Comparison of ENCODE assay signal across 1 cellular context in genomic region chr17:51057534-51057933, GRCh38.
TF ChIP-seq lines count a peak whose summit lies in the region.

No MANE protein-coding gene starts in this region.

TF ChIP-seq in K562, 482 proteins besides CTCF, POLR2A, EP300 and RAD21 (continued from another document):
- TF ChIP-seq, protein P1, sequence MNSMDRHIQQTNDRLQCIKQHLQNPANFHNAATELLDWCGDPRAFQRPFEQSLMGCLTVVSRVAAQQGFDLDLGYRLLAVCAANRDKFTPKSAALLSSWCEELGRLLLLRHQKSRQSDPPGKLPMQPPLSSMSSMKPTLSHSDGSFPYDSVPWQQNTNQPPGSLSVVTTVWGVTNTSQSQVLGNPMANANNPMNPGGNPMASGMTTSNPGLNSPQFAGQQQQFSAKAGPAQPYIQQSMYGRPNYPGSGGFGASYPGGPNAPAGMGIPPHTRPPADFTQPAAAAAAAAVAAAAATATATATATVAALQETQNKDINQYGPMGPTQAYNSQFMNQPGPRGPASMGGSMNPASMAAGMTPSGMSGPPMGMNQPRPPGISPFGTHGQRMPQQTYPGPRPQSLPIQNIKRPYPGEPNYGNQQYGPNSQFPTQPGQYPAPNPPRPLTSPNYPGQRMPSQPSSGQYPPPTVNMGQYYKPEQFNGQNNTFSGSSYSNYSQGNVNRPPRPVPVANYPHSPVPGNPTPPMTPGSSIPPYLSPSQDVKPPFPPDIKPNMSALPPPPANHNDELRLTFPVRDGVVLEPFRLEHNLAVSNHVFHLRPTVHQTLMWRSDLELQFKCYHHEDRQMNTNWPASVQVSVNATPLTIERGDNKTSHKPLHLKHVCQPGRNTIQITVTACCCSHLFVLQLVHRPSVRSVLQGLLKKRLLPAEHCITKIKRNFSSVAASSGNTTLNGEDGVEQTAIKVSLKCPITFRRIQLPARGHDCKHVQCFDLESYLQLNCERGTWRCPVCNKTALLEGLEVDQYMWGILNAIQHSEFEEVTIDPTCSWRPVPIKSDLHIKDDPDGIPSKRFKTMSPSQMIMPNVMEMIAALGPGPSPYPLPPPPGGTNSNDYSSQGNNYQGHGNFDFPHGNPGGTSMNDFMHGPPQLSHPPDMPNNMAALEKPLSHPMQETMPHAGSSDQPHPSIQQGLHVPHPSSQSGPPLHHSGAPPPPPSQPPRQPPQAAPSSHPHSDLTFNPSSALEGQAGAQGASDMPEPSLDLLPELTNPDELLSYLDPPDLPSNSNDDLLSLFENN (IDR thresholded peaks at IDR 0.05; ENCODE audit: low read depth in 2 of 2, low read length in 2 of 2), result no peak
- TF ChIP-seq YBX1 (IDR thresholded peaks at IDR 0.05) (no peak), HMG20A (CRISPR knock-in tag; conservative IDR thresholded peaks at IDR 0.05) (no peak), HNRNPUL1 (IDR thresholded peaks at IDR 0.05; ENCODE audit: low read length) (no peak), BDP1 (IDR thresholded peaks at IDR 0.05; ENCODE audit: insufficient read depth, insufficient read length) (no peak), HMGXB4 (CRISPR knock-in tag; IDR thresholded peaks at IDR 0.05) (no peak), GATAD2A (IDR thresholded peaks at IDR 0.05) (no peak), PML (IDR thresholded peaks at IDR 0.05; ENCODE audit: low read length) (no peak), EGR1 (conservative IDR thresholded peaks at IDR 0.05) (no peak), KAT7 (CRISPR knock-in tag; IDR thresholded peaks at IDR 0.05; ENCODE audit: borderline replicate concordance) (no peak), COPS2 (conservative IDR thresholded peaks at IDR 0.05) (no peak), HDAC2 (IDR thresholded peaks at IDR 0.05) (no peak), CBX3 (IDR thresholded peaks at IDR 0.05; ENCODE audit: borderline replicate concordance in 1 of 2, low read length in 2 of 2) (no peak), SNRNP70 (optimal IDR thresholded peaks at IDR 0.05; ENCODE audit: low read depth, low read length) (no peak)
- TF ChIP-seq, protein P2, sequence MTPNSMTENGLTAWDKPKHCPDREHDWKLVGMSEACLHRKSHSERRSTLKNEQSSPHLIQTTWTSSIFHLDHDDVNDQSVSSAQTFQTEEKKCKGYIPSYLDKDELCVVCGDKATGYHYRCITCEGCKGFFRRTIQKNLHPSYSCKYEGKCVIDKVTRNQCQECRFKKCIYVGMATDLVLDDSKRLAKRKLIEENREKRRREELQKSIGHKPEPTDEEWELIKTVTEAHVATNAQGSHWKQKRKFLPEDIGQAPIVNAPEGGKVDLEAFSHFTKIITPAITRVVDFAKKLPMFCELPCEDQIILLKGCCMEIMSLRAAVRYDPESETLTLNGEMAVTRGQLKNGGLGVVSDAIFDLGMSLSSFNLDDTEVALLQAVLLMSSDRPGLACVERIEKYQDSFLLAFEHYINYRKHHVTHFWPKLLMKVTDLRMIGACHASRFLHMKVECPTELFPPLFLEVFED (CRISPR knock-in tag; conservative IDR thresholded peaks at IDR 0.05), result no peak
- TF ChIP-seq, protein P3, sequence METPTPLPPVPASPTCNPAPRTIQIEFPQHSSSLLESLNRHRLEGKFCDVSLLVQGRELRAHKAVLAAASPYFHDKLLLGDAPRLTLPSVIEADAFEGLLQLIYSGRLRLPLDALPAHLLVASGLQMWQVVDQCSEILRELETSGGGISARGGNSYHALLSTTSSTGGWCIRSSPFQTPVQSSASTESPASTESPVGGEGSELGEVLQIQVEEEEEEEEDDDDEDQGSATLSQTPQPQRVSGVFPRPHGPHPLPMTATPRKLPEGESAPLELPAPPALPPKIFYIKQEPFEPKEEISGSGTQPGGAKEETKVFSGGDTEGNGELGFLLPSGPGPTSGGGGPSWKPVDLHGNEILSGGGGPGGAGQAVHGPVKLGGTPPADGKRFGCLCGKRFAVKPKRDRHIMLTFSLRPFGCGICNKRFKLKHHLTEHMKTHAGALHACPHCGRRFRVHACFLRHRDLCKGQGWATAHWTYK (CRISPR knock-in tag; IDR thresholded peaks at IDR 0.05), result no peak
